25 cellular contexts compared by ENCODE assay signal in genomic region chr14:77883479-77884238, GRCh38.
DNase-seq lines count a peak whose midpoint lies in the region; ATAC-seq, FAIRE-seq and TF ChIP-seq lines count a peak whose summit lies in the region.
"Had no signal": no experiment of that assay in that cellular context is flagged by ENCODE, and none has a peak within 500 bp of the region (broad histone marks: within the 10 kb centered on the region; RNA-seq: fewer than 3 reads in every experiment).

No MANE protein-coding gene starts in this region.

- intact Hi-C loops in kidney (cut with DNase I): no loop called here

- no peaks in the 10 kb centered on the region for H3K27me3 ChIP-seq in WERI-Rb-1 (ENCODE audit: insufficient read depth, low read depth, severe bottlenecking)
- H3K27me3 ChIP-seq: upper lobe of right lung had no signal

- H3K36me3 ChIP-seq in kidney (ENCODE audit: control insufficient read depth in 1 of 2, insufficient read depth in 2 of 2, low read length in 2 of 2) (peaks cover 0 to 9% of the 10 kb centered on the region in 2 donors), WERI-Rb-1 (no peaks in the 10 kb centered on the region)
- H3K36me3 ChIP-seq: upper lobe of right lung had no signal

- H3K9me3 ChIP-seq in kidney (ENCODE audit: control insufficient read depth in 1 of 2, low read length in 2 of 2) (no peaks in the 10 kb centered on the region), WERI-Rb-1 (ENCODE audit: severe bottlenecking) (no peaks in the 10 kb centered on the region)
- H3K9me3 ChIP-seq: A549, upper lobe of right lung had no signal

- no peak overlapping the region for H3K27ac ChIP-seq in kidney (ENCODE audit: low read depth in 2 of 2, low read length in 2 of 2)
- no peak overlapping the region for H3K27ac ChIP-seq in WERI-Rb-1
- H3K27ac ChIP-seq: A549, upper lobe of right lung had no signal

- peak; percentile 3 for DNase-seq in NCI-H510A treated with DMSO at 0.1 percent for 48 hours (lab: John Stamatoyannopoulos, UW)
- DNase-seq in NCI-H510A (lab: John Stamatoyannopoulos, UW): no peak
- DNase-seq in NCI-H748 (lab: John Stamatoyannopoulos, UW; ENCODE audit: unreplicated experiment): peak; percentile 89
- peak; percentile 38 for DNase-seq in kidney
- DNase-seq in WERI-Rb-1: no peak
- DNase-seq in AML-193 (lab: John Stamatoyannopoulos, UW): no peak
- DNase-seq in HPDE6-E6E7 (ENCODE audit: extremely low spot score): no peak
- DNase-seq: activated CD4-positive, alpha-beta T cell treated with anti-CD3 and anti-CD28 coated beads for 4 hours; activated naive CD4-positive, alpha-beta T cell treated with Interleukin-2 at 50 U/mL for 16 hours; CD8-positive, alpha-beta T cell; H7; Kasumi-1; naive B cell; NCI-H187 treated with DMSO at 0.1 percent for 48 hours; NK-92 treated with Interleukin-12 subunit alpha and Interleukin-12 subunit beta, amount 100 ng/mL, for 24 hours; stimulated activated CD4-positive, alpha-beta T cell treated with anti-CD3 and anti-CD28 coated beads, Interleukin-12 subunit alpha, Interleukin-12 subunit beta, amount 100 ng/mL, for 4 hours; stimulated activated naive B cell treated with anti-CD40 and anti-IgM and Interleukin-4, amounts not matched to agents 10 μg/mL and 1 μg/mL and 100 μg/mL, for 72 hours; T-helper 17 cell; upper lobe of right lung had no signal

- ATAC-seq in GM18870 (IDR thresholded peaks at IDR 0.05; ENCODE audit: unreplicated experiment): no peak
- ATAC-seq: A549; CD8-positive, alpha-beta T cell; left lobe of liver; stimulated activated naive B cell treated with anti-CD40 and anti-IgM and Interleukin-4, amounts not matched to agents 10 μg/mL and 1 μg/mL and 100 μg/mL, for 72 hours; T-helper 17 cell; upper lobe of right lung had no signal

- H3K4me3 ChIP-seq in kidney (ENCODE audit: low read length in 2 of 2) (no peak overlapping the region), WERI-Rb-1 (ENCODE audit: low read depth, low read length) (no peak overlapping the region)
- H3K4me3 ChIP-seq: A549, upper lobe of right lung had no signal

- H3K4me1 ChIP-seq in kidney (ENCODE audit: control insufficient read depth in 1 of 2, insufficient read depth in 1 of 2, low read depth in 1 of 2, low read length in 2 of 2): no peaks in the 10 kb centered on the region
- H3K4me1 ChIP-seq: A549, upper lobe of right lung had no signal

- no peak overlapping the region for H3K9ac ChIP-seq in kidney (ENCODE audit: low read length in 2 of 2)

- FAIRE-seq in kidney (lab: Jason Lieb, UNC): no peak
- FAIRE-seq: A549, astrocyte, colon, GM12892 had no signal

- no peak for TF ChIP-seq CTCF in kidney (IDR thresholded peaks at IDR 0.05; ENCODE audit: borderline replicate concordance, extremely low read depth, insufficient read depth)
- TF ChIP-seq CTCF in WERI-Rb-1 (IDR thresholded peaks at IDR 0.05; ENCODE audit: low read depth, low read length): no peak

Comparison
In these comparisons a context has a peak if more than half of its experiments do, and no peak if none do; other contexts are left out.
1. DNase-seq: peak in NCI-H510A treated with DMSO at 0.1 percent for 48 hours (single experiment), NCI-H748 (single experiment) and kidney (single experiment); none in NCI-H510A (single experiment), WERI-Rb-1 (single experiment), AML-193 (0 of 2) and HPDE6-E6E7 (single experiment).